35 cellular contexts compared by ENCODE assay signal in genomic region chr16:1395444-1396074, GRCh38. TPM values are rescaled to one million over a fixed set of nuclear protein-coding genes. Genes with fewer than 3 reads are reported as not detected.
"Had no signal": no experiment of that assay in that cellular context is flagged by ENCODE, and none has a peak within 500 bp of the region (broad histone marks: within the 10 kb centered on the region; RNA-seq: fewer than 3 reads in every experiment).

No MANE protein-coding gene starts in this region.

- H3K27me3 Mint-ChIP-seq: naive B cell; stimulated activated memory B cell treated with anti-CD40 and anti-IgM and Interleukin-4, amounts not matched to agents 10 μg/mL and 1 μg/mL and 100 μg/mL, for 72 hours; stimulated activated naive CD8-positive, alpha-beta T cell treated with anti-CD3 and anti-CD28 coated beads, Interleukin-15, amount 100 ng/mL, for 72 hours had no signal

- H3K4me2 ChIP-seq: hepatocyte, neural progenitor cell, smooth muscle cell had no signal

- H3K27me3 ChIP-seq: hepatocyte, left lung, neural progenitor cell, neutrophil, right lobe of liver, testis, thyroid gland, transverse colon, upper lobe of left lung, vagina had no signal

- H3K27ac Mint-ChIP-seq: natural killer cell; nephron progenitor cell; neural progenitor cell; stimulated activated memory B cell treated with anti-CD40 and anti-IgM and Interleukin-4, amounts not matched to agents 10 μg/mL and 1 μg/mL and 100 μg/mL, for 72 hours had no signal

- H3K4me3 ChIP-seq: hepatocyte, left lung, lower lobe of right lung, neural progenitor cell, psoas muscle, right lobe of liver, smooth muscle cell, testis, thyroid gland, transverse colon, upper lobe of left lung, vagina had no signal

- H3K9me3 ChIP-seq: left lung, lower lobe of right lung, neutrophil, psoas muscle, right lobe of liver, testis, thyroid gland, transverse colon, upper lobe of left lung, vagina had no signal

- H3K4me3 Mint-ChIP-seq: naive B cell; natural killer cell; nephron progenitor cell; neural progenitor cell; stimulated activated memory B cell treated with anti-CD40 and anti-IgM and Interleukin-4, amounts not matched to agents 10 μg/mL and 1 μg/mL and 100 μg/mL, for 72 hours; stimulated activated naive CD8-positive, alpha-beta T cell treated with anti-CD3 and anti-CD28 coated beads, Interleukin-15, amount 100 ng/mL, for 72 hours had no signal

- H3K9me3 Mint-ChIP-seq: naive B cell; natural killer cell; nephron progenitor cell; neural progenitor cell; stimulated activated memory B cell treated with anti-CD40 and anti-IgM and Interleukin-4, amounts not matched to agents 10 μg/mL and 1 μg/mL and 100 μg/mL, for 72 hours; stimulated activated naive CD8-positive, alpha-beta T cell treated with anti-CD3 and anti-CD28 coated beads, Interleukin-15, amount 100 ng/mL, for 72 hours had no signal

- H3K36me3 Mint-ChIP-seq: naive B cell, natural killer cell had no signal

- DNase-seq: islet precursor cell; left lung; lower lobe of right lung; mammary epithelial cell; mesenchymal stem cell; naive B cell; natural killer cell; nephron progenitor cell; occipital lobe; psoas muscle; right lobe of liver; stimulated activated CD4-positive, alpha-beta T cell treated with anti-CD3 and anti-CD28 coated beads, Interleukin-1b, Interleukin-23, amount 100 ng/mL, for 48 hours; stimulated activated CD4-positive, alpha-beta T cell treated with anti-CD3 and anti-CD28 coated beads, Interleukin-2, amount 100 ng/mL, for 48 hours; stimulated activated CD4-positive, alpha-beta T cell treated with anti-CD3 and anti-CD28 coated beads, Interleukin-4, amount 100 ng/mL, for 4 hours; stimulated activated CD8-positive, alpha-beta memory T cell treated with anti-CD3 and anti-CD28 coated beads, Interleukin-4, amount 100 ng/mL, for 48 hours; stimulated activated naive CD4-positive, alpha-beta T cell treated with Interleukin-2 at 50 U/mL for 16 hours; stimulated activated naive CD8-positive, alpha-beta T cell treated with anti-CD3 and anti-CD28 coated beads, Interleukin-15, amount 100 ng/mL, for 72 hours; substantia nigra; testis; thyroid gland; transverse colon; upper lobe of left lung had no signal

- H3K36me3 ChIP-seq: neural progenitor cell had no signal

- H3K4me1 Mint-ChIP-seq: natural killer cell; nephron progenitor cell; neural progenitor cell; stimulated activated memory B cell treated with anti-CD40 and anti-IgM and Interleukin-4, amounts not matched to agents 10 μg/mL and 1 μg/mL and 100 μg/mL, for 72 hours; stimulated activated naive CD8-positive, alpha-beta T cell treated with anti-CD3 and anti-CD28 coated beads, Interleukin-15, amount 100 ng/mL, for 72 hours had no signal

- ATAC-seq: left lung; lower lobe of right lung; psoas muscle; right lobe of liver; stimulated activated memory B cell treated with anti-CD40 and anti-IgM and Interleukin-4, amounts not matched to agents 10 μg/mL and 1 μg/mL and 100 μg/mL, for 72 hours; stimulated activated naive CD8-positive, alpha-beta T cell treated with anti-CD3 and anti-CD28 coated beads, Interleukin-15, amount 100 ng/mL, for 72 hours had no signal

- H3K27ac ChIP-seq: hepatocyte, left lung, lower lobe of right lung, neural progenitor cell, neutrophil, parathyroid adenoma, psoas muscle, right lobe of liver, testis, thyroid gland, transverse colon, upper lobe of left lung, vagina had no signal

- H3K79me2 ChIP-seq: hepatocyte had no signal

- H3K4me1 ChIP-seq: left lung, lower lobe of right lung, neural progenitor cell, parathyroid adenoma, psoas muscle, right lobe of liver, testis, thyroid gland, transverse colon, upper lobe of left lung, vagina had no signal

- H3K9ac ChIP-seq: neural progenitor cell, parathyroid adenoma had no signal

- H2AFZ ChIP-seq: hepatocyte, neural progenitor cell, parathyroid adenoma had no signal

RNA-seq across cellular contexts. Expression of gene PERCC1, which starts 35.3 kb away (rescaled TPM):
- total RNA-seq: kidney epithelial cell, lower lobe of right lung, occipital lobe, osteocyte, posterior vena cava, psoas muscle, right lobe of liver, skeletal muscle tissue, smooth muscle cell, urinary bladder, vagina had no signal
- polyA plus RNA-seq: hepatocyte, liver, mammary epithelial cell, smooth muscle cell, urinary bladder had no signal
